In genomic region chr5:115551415-115551814, GRCh38 we compare ENCODE assay signal across 14 cellular contexts. TPM values are rescaled to one million over a fixed set of nuclear protein-coding genes. Genes with fewer than 3 reads are reported as not detected.
DNase-seq lines count a peak whose midpoint lies in the region; ATAC-seq, FAIRE-seq and TF ChIP-seq lines count a peak whose summit lies in the region.
"Had no signal": no experiment of that assay in that cellular context is flagged by ENCODE, and none has a peak within 500 bp of the region (broad histone marks: within the 10 kb centered on the region; RNA-seq: fewer than 3 reads in every experiment).

No MANE protein-coding gene starts in this region.

- H2AFZ ChIP-seq in astrocyte (ENCODE audit: low read depth, low read length): no peak overlapping the region

- H3K4me2 ChIP-seq in astrocyte (ENCODE audit: low read length): no peak overlapping the region
- H3K4me2 ChIP-seq: A549 had no signal

- no peak for FAIRE-seq in astrocyte (lab: Jason Lieb, UNC)
- FAIRE-seq: A549 had no signal

- ATAC-seq in heart left ventricle: peak; percentile 32 to 67 (median 47)
- ATAC-seq in upper lobe of right lung: peak; percentile 51
- ATAC-seq in HG03432 (IDR thresholded peaks at IDR 0.05; ENCODE audit: unreplicated experiment): no peak
- ATAC-seq: Panc1 had no signal

- H3K27me3 Mint-ChIP-seq in astrocyte (ENCODE audit: low read depth, unreplicated experiment): no peaks in the 10 kb centered on the region
- H3K27me3 Mint-ChIP-seq: activated naive CD8-positive, alpha-beta T cell had no signal

- H3K4me3 ChIP-seq in heart left ventricle (no peak overlapping the region), right atrium auricular region (no peak overlapping the region), astrocyte (ENCODE audit: insufficient read depth, low read depth, low read length) (no peak overlapping the region), foreskin fibroblast (ENCODE audit: low read depth in 1 of 2, low read length in 2 of 2) (no peak overlapping the region), upper lobe of right lung (no peak overlapping the region)
- H3K4me3 ChIP-seq: A549, tibial nerve had no signal

- peak overlapping the region; percentile 48 for H3K27ac Mint-ChIP-seq in astrocyte (ENCODE audit: unreplicated experiment)
- H3K27ac Mint-ChIP-seq: activated naive CD8-positive, alpha-beta T cell had no signal

- no peaks in the 10 kb centered on the region for H3K4me1 ChIP-seq in heart left ventricle
- no peaks in the 10 kb centered on the region for H3K4me1 ChIP-seq in right atrium auricular region
- peaks cover 6% of the 10 kb centered on the region for H3K4me1 ChIP-seq in astrocyte (ENCODE audit: insufficient read depth, low read length)
- no peaks in the 10 kb centered on the region for H3K4me1 ChIP-seq in upper lobe of right lung
- H3K4me1 ChIP-seq: tibial nerve had no signal

- no peaks in the 10 kb centered on the region for H3K36me3 Mint-ChIP-seq in astrocyte (ENCODE audit: low read depth, unreplicated experiment)
- H3K36me3 Mint-ChIP-seq: activated naive CD8-positive, alpha-beta T cell had no signal

- no peaks in the 10 kb centered on the region for H3K9me3 Mint-ChIP-seq in astrocyte (ENCODE audit: unreplicated experiment)

- DNase-seq in heart left ventricle: no peak
- DNase-seq in right atrium auricular region (ENCODE audit: low spot score): no peak
- DNase-seq in astrocyte (ENCODE audit: low read depth): no peak
- peak; percentile 60 to 82 for DNase-seq in foreskin fibroblast
- DNase-seq in upper lobe of right lung: no peak
- no peak for DNase-seq in hippocampal formation (lab: John Stamatoyannopoulos, UW)
- no peak for DNase-seq in C1 segment of cervical spinal cord (lab: John Stamatoyannopoulos, UW)
- DNase-seq: DMS153, NCI-H2171 treated with DMSO at 0.1 percent for 48 hours had no signal

- TF ChIP-seq POLR2A in heart left ventricle (IDR thresholded peaks at IDR 0.05): no peak

- H3K4me3 Mint-ChIP-seq in astrocyte (ENCODE audit: unreplicated experiment): no peak overlapping the region
- H3K4me3 Mint-ChIP-seq: activated naive CD8-positive, alpha-beta T cell had no signal

- no peaks in the 10 kb centered on the region for H3K36me3 ChIP-seq in heart left ventricle
- no peaks in the 10 kb centered on the region for H3K36me3 ChIP-seq in right atrium auricular region
- H3K36me3 ChIP-seq in astrocyte (ENCODE audit: insufficient read depth, low read length): no peaks in the 10 kb centered on the region
- H3K36me3 ChIP-seq in upper lobe of right lung: no peaks in the 10 kb centered on the region
- H3K36me3 ChIP-seq: tibial nerve had no signal

- no peak for TF ChIP-seq CTCF in heart left ventricle (IDR thresholded peaks at IDR 0.05)
- TF ChIP-seq CTCF in right atrium auricular region (IDR thresholded peaks at IDR 0.05): no peak
- TF ChIP-seq CTCF in astrocyte (IDR thresholded peaks at IDR 0.05; ENCODE audit: insufficient read depth, low read depth, low read length): no peak
- TF ChIP-seq CTCF in foreskin fibroblast (IDR thresholded peaks at IDR 0.05; ENCODE audit: low read depth, low read length): no peak
- TF ChIP-seq CTCF in upper lobe of right lung (IDR thresholded peaks at IDR 0.05): no peak

- H3K27me3 ChIP-seq in heart left ventricle (no peaks in the 10 kb centered on the region), right atrium auricular region (no peaks in the 10 kb centered on the region), astrocyte (ENCODE audit: insufficient read depth, low read length) (no peaks in the 10 kb centered on the region), upper lobe of right lung (no peaks in the 10 kb centered on the region)
- H3K27me3 ChIP-seq: tibial nerve had no signal

- H3K9me3 ChIP-seq in heart left ventricle: peaks cover 0 to 2% (median 0%) of the 10 kb centered on the region in 12 donors
- no peaks in the 10 kb centered on the region for H3K9me3 ChIP-seq in right atrium auricular region
- H3K9me3 ChIP-seq in astrocyte (ENCODE audit: insufficient read depth, low read depth, low read length): no peaks in the 10 kb centered on the region
- H3K9me3 ChIP-seq in upper lobe of right lung: no peaks in the 10 kb centered on the region
- H3K9me3 ChIP-seq: A549 had no signal

- H3K27ac ChIP-seq in heart left ventricle (no peak overlapping the region), right atrium auricular region (no peak overlapping the region), astrocyte (ENCODE audit: low read depth, low read length) (no peak overlapping the region), upper lobe of right lung (no peak overlapping the region)
- H3K27ac ChIP-seq: A549, tibial nerve had no signal

- H4K20me1 ChIP-seq in astrocyte (ENCODE audit: insufficient read depth, low read length): no peaks in the 10 kb centered on the region

- intact Hi-C loops in heart left ventricle (cut with DNase I) (no loop called here), upper lobe of right lung (cut with DNase I) (no loop called here)

- WGBS in heart left ventricle, 4 donors: 65 to 78% (median 67%) methylated on average over 4 of the region's 4 CpGs

- no peaks in the 10 kb centered on the region for H3K79me2 ChIP-seq in astrocyte (ENCODE audit: insufficient read depth, low read length)

- H3K9ac ChIP-seq in astrocyte (ENCODE audit: low read length): no peak overlapping the region

- H3K4me1 Mint-ChIP-seq in astrocyte (ENCODE audit: low read depth, unreplicated experiment): peaks cover 6% of the 10 kb centered on the region

RNA-seq across cellular contexts. Expression of gene FEM1C, which starts 6.8 kb away (rescaled TPM):
- total RNA-seq in heart left ventricle: 10 to 100 TPM; 37.5 to 92.7 (median 48.9) TPM
- 10 to 100 TPM; 14.9 to 36.9 TPM for polyA plus RNA-seq in heart left ventricle
- 10 to 100 TPM; 21.3 to 26.0 TPM for total RNA-seq in right atrium auricular region
- 20.6 and 22.9 TPM in 2 replicates for total RNA-seq in astrocyte
- 26.1 TPM for total RNA-seq in upper lobe of right lung

RNA-seq across cellular contexts. Expression of gene TICAM2, which starts 50.9 kb away (rescaled TPM):
- 1 to 10 TPM in 7 of 9 donors, under 1 TPM in 2; 0.75 to 4.1 (median 2.1) TPM for total RNA-seq in heart left ventricle
- 1 to 10 TPM; 1.4 to 1.5 TPM for polyA plus RNA-seq in heart left ventricle
- total RNA-seq in right atrium auricular region: 1 to 10 TPM in 1 of 2 donors, under 1 TPM in 1; 0.67 to 1.1 TPM
- total RNA-seq in astrocyte: 6.7 and 6.8 TPM in 2 replicates
- total RNA-seq in upper lobe of right lung: 6.9 TPM

Comparison
In these comparisons a context has a peak if more than half of its experiments do, and no peak if none do; other contexts are left out.
1. DNase-seq: peak in foreskin fibroblast (2 of 2); none in heart left ventricle (0 of 5), right atrium auricular region (single experiment), astrocyte (single experiment), upper lobe of right lung (single experiment), hippocampal formation (0 of 2) and C1 segment of cervical spinal cord (0 of 14).